12 cellular contexts compared by ENCODE assay signal in genomic region chr12:27463826-27464554, GRCh38. TPM values are rescaled to one million over a fixed set of nuclear protein-coding genes. Genes with fewer than 3 reads are reported as not detected.
A peak's percentile ranks its signal among the peaks of the same experiment; 100 is the strongest.
DNase-seq lines count a peak whose midpoint lies in the region; ATAC-seq and TF ChIP-seq lines count a peak whose summit lies in the region.
"Had no signal": no experiment of that assay in that cellular context is flagged by ENCODE, and none has a peak within 500 bp of the region (broad histone marks: within the 10 kb centered on the region; RNA-seq: fewer than 3 reads in every experiment).

No MANE protein-coding gene starts in this region.

- 40 to 45% methylated on average over 1 to 7 of the region's 10 CpGs for WGBS in gastroesophageal sphincter (ENCODE audit: low coverage in 1 of 2), 2 donors

- no peak for TF ChIP-seq POLR2A in gastroesophageal sphincter (IDR thresholded peaks at IDR 0.05)

- H3K27ac ChIP-seq in gastroesophageal sphincter, result no peak overlapping the region
- H3K27ac ChIP-seq: neutrophil, RWPE1 had no signal

- ATAC-seq in SK-N-SH treated with all-trans-retinoic acid at 6 μM for 48 hours (peak; percentile 73), gastroesophageal sphincter (peak; percentile 78), GM18858 (IDR thresholded peaks at IDR 0.05; ENCODE audit: unreplicated experiment) (no peak)
- ATAC-seq in stimulated activated effector memory CD8-positive, alpha-beta T cell treated with anti-CD3 and anti-CD28 coated beads, Interleukin-12 subunit alpha, Interleukin-12 subunit beta, amount 100 ng/mL, for 72 hours, result peak; percentile 42

- no peak for TF ChIP-seq EP300 in gastroesophageal sphincter (IDR thresholded peaks at IDR 0.05)

- H3K27ac Mint-ChIP-seq in stimulated activated effector memory CD8-positive, alpha-beta T cell treated with anti-CD3 and anti-CD28 coated beads, Interleukin-12 subunit alpha, Interleukin-12 subunit beta, amount 100 ng/mL, for 72 hours, result no peak overlapping the region

- no peak overlapping the region for H3K4me3 ChIP-seq in gastroesophageal sphincter

- in situ Hi-C loops in GM13977 (cut with MboI; ENCODE audit: low pct_unique_long_range_greater_than_20kb, low sequenced_read_pairs, unreplicated experiment), result no loop called here

- no peaks in the 10 kb centered on the region for H3K36me3 ChIP-seq in gastroesophageal sphincter
- H3K36me3 ChIP-seq: neutrophil had no signal

- peaks cover 41% of the 10 kb centered on the region for H3K4me1 Mint-ChIP-seq in stimulated activated effector memory CD8-positive, alpha-beta T cell treated with anti-CD3 and anti-CD28 coated beads, Interleukin-12 subunit alpha, Interleukin-12 subunit beta, amount 100 ng/mL, for 72 hours

- no peak for TF ChIP-seq CTCF in gastroesophageal sphincter (IDR thresholded peaks at IDR 0.05)
- TF ChIP-seq CTCF in GM13977 (IDR thresholded peaks at IDR 0.05; ENCODE audit: extremely low read depth, insufficient read depth, missing control alignments), result no peak

- peaks cover 3% of the 10 kb centered on the region for H3K27me3 ChIP-seq in gastroesophageal sphincter

- peak; percentile 41 to 44 for DNase-seq in activated T-cell treated with anti-CD3 and anti-CD28 coated beads, Interleukin-2, amount 50 U/mL, for 48 hours
- no peak for DNase-seq in activated T-cell treated with anti-CD3 and anti-CD28 coated beads, Interleukin-2, amount 50 U/mL, for 1 hour
- DNase-seq in stimulated activated effector memory CD8-positive, alpha-beta T cell treated with anti-CD3 and anti-CD28 coated beads, Interleukin-12 subunit alpha, Interleukin-12 subunit beta, amount 100 ng/mL, for 72 hours (ENCODE audit: low spot score in 2 of 2), result no peak
- DNase-seq in NCI-H1105 (lab: John Stamatoyannopoulos, UW), result no peak
- no peak for DNase-seq in GM13977 (ENCODE audit: low spot score)
- DNase-seq: caudate nucleus, NCI-H1694 had no signal

- no peak overlapping the region for H3K4me3 Mint-ChIP-seq in stimulated activated effector memory CD8-positive, alpha-beta T cell treated with anti-CD3 and anti-CD28 coated beads, Interleukin-12 subunit alpha, Interleukin-12 subunit beta, amount 100 ng/mL, for 72 hours

- H3K36me3 Mint-ChIP-seq in stimulated activated effector memory CD8-positive, alpha-beta T cell treated with anti-CD3 and anti-CD28 coated beads, Interleukin-12 subunit alpha, Interleukin-12 subunit beta, amount 100 ng/mL, for 72 hours, result no peaks in the 10 kb centered on the region

- no peaks in the 10 kb centered on the region for H3K9me3 Mint-ChIP-seq in stimulated activated effector memory CD8-positive, alpha-beta T cell treated with anti-CD3 and anti-CD28 coated beads, Interleukin-12 subunit alpha, Interleukin-12 subunit beta, amount 100 ng/mL, for 72 hours

- H3K9me3 ChIP-seq in gastroesophageal sphincter, result no peaks in the 10 kb centered on the region
- H3K9me3 ChIP-seq: neutrophil had no signal

- peaks cover 0 to 8% (median 0%) of the 10 kb centered on the region in 3 donors for H3K4me1 ChIP-seq in gastroesophageal sphincter

TF ChIP-seq in SK-N-SH treated with all-trans-retinoic acid at 6 μM for 48 hours, 23 proteins besides CTCF, POLR2A, EP300 and RAD21:
- no peak for TF ChIP-seq ARNTL (CRISPR knock-in tag; IDR thresholded peaks at IDR 0.05; ENCODE audit: borderline replicate concordance, low read depth)
- TF ChIP-seq SNAI2 (CRISPR knock-in tag; IDR thresholded peaks at IDR 0.05), result no peak
- TF ChIP-seq OSR1 (CRISPR knock-in tag; IDR thresholded peaks at IDR 0.05), result no peak
- TF ChIP-seq ZNF8 (CRISPR knock-in tag; IDR thresholded peaks at IDR 0.05), result no peak
- no peak for TF ChIP-seq CSRNP3 (CRISPR knock-in tag; IDR thresholded peaks at IDR 0.05)
- TF ChIP-seq ZFP3 (CRISPR knock-in tag; IDR thresholded peaks at IDR 0.05), result no peak

RNA-seq across cellular contexts. Expression of gene SMCO2, which starts 17.5 kb away (rescaled TPM):
- not detected for total RNA-seq in gastroesophageal sphincter

Comparison
In these comparisons a context has a peak if more than half of its experiments do, and no peak if none do; other contexts are left out.
1. DNase-seq: peak in activated T-cell treated with anti-CD3 and anti-CD28 coated beads, Interleukin-2, amount 50 U/mL, for 48 hours (2 of 2); none in activated T-cell treated with anti-CD3 and anti-CD28 coated beads, Interleukin-2, amount 50 U/mL, for 1 hour (single experiment), stimulated activated effector memory CD8-positive, alpha-beta T cell treated with anti-CD3 and anti-CD28 coated beads, Interleukin-12 subunit alpha, Interleukin-12 subunit beta, amount 100 ng/mL, for 72 hours (0 of 2), NCI-H1105 (single experiment) and GM13977 (single experiment).